Comparison of ENCODE assay signal across 17 cellular contexts in genomic region chr14:74686324-74686723, GRCh38. TPM values are rescaled to one million over a fixed set of nuclear protein-coding genes. Genes with fewer than 3 reads are reported as not detected.
A peak's percentile ranks its signal among the peaks of the same experiment; 100 is the strongest.
DNase-seq lines count a peak whose midpoint lies in the region; ATAC-seq and TF ChIP-seq lines count a peak whose summit lies in the region.
"Had no signal": no experiment of that assay in that cellular context is flagged by ENCODE, and none has a peak within 500 bp of the region (broad histone marks: within the 10 kb centered on the region; RNA-seq: fewer than 3 reads in every experiment).

No MANE protein-coding gene starts in this region.

- no peak overlapping the region for H3K4me3 Mint-ChIP-seq in WTC11
- H3K4me3 Mint-ChIP-seq: CD14-positive monocyte, HFFc6 had no signal

- no peak overlapping the region for H3K27ac ChIP-seq in DOHH2 (ENCODE audit: low read depth, low read length)
- H3K27ac ChIP-seq in OCI-LY1 (ENCODE audit: low read depth, low read length, poor library complexity, severe bottlenecking) = peak overlapping the region; percentile 89
- H3K27ac ChIP-seq: SK-N-MC had no signal

- no peak for DNase-seq in WTC11 (ENCODE audit: low spot score)
- no peak for DNase-seq in left colon
- no peak for DNase-seq in activated T-cell treated with anti-CD3 and anti-CD28 coated beads for 4 hours
- DNase-seq in DMS79 (lab: John Stamatoyannopoulos, UW) = no peak
- DNase-seq: Calu3, GOT3, HFFc6, IMR-90, NCI-H1417, NCI-H2029, NCI-H510A treated with DMSO at 0.1 percent for 48 hours had no signal

- H3K4me1 ChIP-seq in DOHH2 (ENCODE audit: control insufficient read depth, low read length) (peaks cover 47% of the 10 kb centered on the region), OCI-LY1 (ENCODE audit: insufficient read depth, low read length, severe bottlenecking) (peaks cover 43% of the 10 kb centered on the region)

- H3K27ac Mint-ChIP-seq in WTC11 = peak overlapping the region; percentile 29; the same call in 1 of the 2 replicates
- H3K27ac Mint-ChIP-seq: HFFc6 had no signal

- H3K27me3 Mint-ChIP-seq in WTC11 (ENCODE audit: low read depth) = no peaks in the 10 kb centered on the region

- H2AFZ ChIP-seq in OCI-LY1 (ENCODE audit: low read length) = no peak overlapping the region

- H3K36me3 ChIP-seq in DOHH2 (ENCODE audit: control insufficient read depth, low read length) (peaks cover 58% of the 10 kb centered on the region), OCI-LY1 (ENCODE audit: insufficient read depth, low read length) (peaks cover 46% of the 10 kb centered on the region)

- H3K9me3 ChIP-seq in DOHH2 (ENCODE audit: control insufficient read depth, insufficient read depth, low read length) (no peaks in the 10 kb centered on the region), OCI-LY1 (ENCODE audit: low read length) (no peaks in the 10 kb centered on the region)

- H3K9ac ChIP-seq in OCI-LY1 (ENCODE audit: low read length) = no peak overlapping the region

- H3K4me1 Mint-ChIP-seq in WTC11 = peaks cover 16% of the 10 kb centered on the region

- H3F3A ChIP-seq in DOHH2 (ENCODE audit: control insufficient read depth, insufficient read depth) (peaks cover 20% of the 10 kb centered on the region), OCI-LY1 (ENCODE audit: insufficient read depth, low read length) (no peaks in the 10 kb centered on the region)

- POLR2A ChIA-PET in WTC11 (lab: Charles Lee) = interaction anchor here (0.7 kb wide), 1 partner anchor 90 kb away, joined by 3 read pairs; no protein-coding TSS in a partner anchor

- H4K20me1 ChIP-seq in DOHH2 (ENCODE audit: control insufficient read depth, insufficient read depth, low read depth, low read length) (no peaks in the 10 kb centered on the region), OCI-LY1 (ENCODE audit: insufficient read depth, low read length) (no peaks in the 10 kb centered on the region)

- H3K36me3 Mint-ChIP-seq in WTC11 = peaks cover 40% of the 10 kb centered on the region

- ATAC-seq in WTC11 (no peak), left colon (peak; percentile 98), HG02571 (IDR thresholded peaks at IDR 0.05; ENCODE audit: unreplicated experiment) (no peak), GM18519 (IDR thresholded peaks at IDR 0.05; ENCODE audit: low FRiP score, unreplicated experiment) (no peak)

- H3K9me3 Mint-ChIP-seq in WTC11 = no peaks in the 10 kb centered on the region
- H3K9me3 Mint-ChIP-seq: HFFc6 had no signal

- H3K79me2 ChIP-seq in DOHH2 (ENCODE audit: control insufficient read depth, low read length) (peaks cover 4% of the 10 kb centered on the region; the same call in 1 of the 2 replicates), OCI-LY1 (ENCODE audit: insufficient read depth, low read length) (no peaks in the 10 kb centered on the region)

- H3K4me2 ChIP-seq in DOHH2 (ENCODE audit: low read length) (peak overlapping the region; percentile 17; the same call in 1 of the 2 replicates), OCI-LY1 (ENCODE audit: low read length) (no peak overlapping the region; the same call in 1 of the 2 replicates)

- intact Hi-C loops in left colon (cut with DNase I, micrococcal nuclease) = no loop called here

- H3K9me2 ChIP-seq in DOHH2 (replicated peaks; ENCODE audit: control insufficient read depth, low read length) (no peaks in the 10 kb centered on the region), OCI-LY1 (ENCODE audit: low read depth, low read length) (no peaks in the 10 kb centered on the region)

- H3K4me3 ChIP-seq in DOHH2 (ENCODE audit: low read length) (no peak overlapping the region), OCI-LY1 (ENCODE audit: low read depth, low read length, poor library complexity, severe bottlenecking) (no peak overlapping the region)
- H3K4me3 ChIP-seq: SK-N-MC had no signal

- H3K27me3 ChIP-seq in DOHH2 (ENCODE audit: control insufficient read depth, low read length) (no peaks in the 10 kb centered on the region), OCI-LY1 (ENCODE audit: insufficient read depth, low read length) (no peaks in the 10 kb centered on the region)

- TF ChIP-seq CTCF in DOHH2 (IDR thresholded peaks at IDR 0.05; ENCODE audit: low read depth, low read length, poor library complexity, severe bottlenecking) (no peak), OCI-LY1 (IDR thresholded peaks at IDR 0.05; ENCODE audit: low read length) (no peak), WTC11 (IDR thresholded peaks at IDR 0.05) (no peak)

- CTCF ChIA-PET in WTC11 (lab: Charles Lee) = interaction anchor here (0.5 to 1.7 kb wide), 6 partner anchors 77 to 396 kb away, joined by 3 to 5 read pairs (median 3); no protein-coding TSS in a partner anchor

TF ChIP-seq in WTC11, 78 proteins besides CTCF, POLR2A, EP300 and RAD21:
- TF ChIP-seq EMX1 (CRISPR knock-in tag; IDR thresholded peaks at IDR 0.05) (no peak), RORB (CRISPR knock-in tag; IDR thresholded peaks at IDR 0.05) (no peak), ZNF138 (CRISPR knock-in tag; conservative IDR thresholded peaks at IDR 0.05) (no peak), PRDM15 (CRISPR knock-in tag; IDR thresholded peaks at IDR 0.05) (no peak), FOXK1 (CRISPR knock-in tag; IDR thresholded peaks at IDR 0.05) (no peak), SOX15 (CRISPR knock-in tag; IDR thresholded peaks at IDR 0.05) (no peak), ATF1 (CRISPR knock-in tag; IDR thresholded peaks at IDR 0.05) (no peak), KAT7 (CRISPR knock-in tag; IDR thresholded peaks at IDR 0.05; ENCODE audit: borderline replicate concordance) (no peak), TEAD4 (CRISPR knock-in tag; IDR thresholded peaks at IDR 0.05) (no peak), CDX4 (CRISPR knock-in tag; IDR thresholded peaks at IDR 0.05; ENCODE audit: borderline replicate concordance) (no peak), ZBTB21 (CRISPR knock-in tag; IDR thresholded peaks at IDR 0.05; ENCODE audit: borderline replicate concordance) (no peak), ZNF416 (CRISPR knock-in tag; IDR thresholded peaks at IDR 0.05) (no peak), IRF1 (CRISPR knock-in tag; IDR thresholded peaks at IDR 0.05) (no peak), NR1H2 (CRISPR knock-in tag; IDR thresholded peaks at IDR 0.05) (no peak), PRRX2 (CRISPR knock-in tag; IDR thresholded peaks at IDR 0.05) (no peak), SMAD3 (CRISPR knock-in tag; IDR thresholded peaks at IDR 0.05; ENCODE audit: borderline replicate concordance) (no peak), ZNF232 (CRISPR knock-in tag; IDR thresholded peaks at IDR 0.05) (no peak)

RNA-seq across cellular contexts. Expression of gene AREL1, which starts 26.6 kb away (rescaled TPM):
- total RNA-seq in WTC11 (2021) (32.4 to 37.0 TPM (median 32.7 TPM) in 3 replicates), left colon (10 to 100 TPM; 49.6 to 50.5 TPM)

RNA-seq across cellular contexts. Expression of gene FCF1, which starts 26.6 kb away (rescaled TPM):
- total RNA-seq in WTC11 (2021) (59.4 to 62.2 TPM (median 61.6 TPM) in 3 replicates), left colon (10 to 100 TPM; 32.9 to 34.3 TPM)
